ENCODE assay signal across 9 cellular contexts in the genomic region with DNA sequence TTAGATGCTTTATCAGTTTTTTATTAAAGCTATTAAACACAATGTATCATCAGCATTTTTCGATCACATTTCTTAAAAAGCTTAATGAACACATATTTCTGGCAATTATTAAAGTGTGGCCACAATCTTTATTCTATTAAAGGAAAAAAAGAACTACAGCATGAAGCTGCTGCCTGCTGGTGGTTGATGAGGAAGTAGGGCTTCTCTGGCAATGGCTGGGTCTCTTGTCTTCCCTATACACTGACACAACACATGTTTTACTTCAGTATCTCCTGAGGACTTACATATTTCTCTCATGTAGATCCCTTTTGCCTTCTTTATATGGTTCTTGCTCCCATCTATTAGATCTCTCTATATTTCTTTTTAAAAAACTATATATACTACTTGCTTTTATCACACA.
DNase-seq lines count a peak whose midpoint lies in the region; ATAC-seq and TF ChIP-seq lines count a peak whose summit lies in the region.
"Had no signal": no experiment of that assay in that cellular context is flagged by ENCODE, and none has a peak within 500 bp of the region (broad histone marks: within the 10 kb centered on the region; RNA-seq: fewer than 3 reads in every experiment).

No MANE protein-coding gene starts in this region.

- H2AFZ ChIP-seq in SU-DHL-6 (ENCODE audit: low read depth, low read length, severe bottlenecking) (peak overlapping the region; percentile 41), hepatocyte (no peak overlapping the region)

- WGBS in hepatocyte (ENCODE audit: low lambda C conversion rate, missing lambda C conversion rate): 62% methylated on average over 1 of the region's 1 CpG

- no peak overlapping the region for H3K9ac ChIP-seq in SU-DHL-6 (ENCODE audit: low read length)

- H3K27me3 ChIP-seq in SU-DHL-6 (ENCODE audit: low read length): no peaks in the 10 kb centered on the region
- H3K27me3 ChIP-seq in hepatocyte: no peaks in the 10 kb centered on the region
- H3K27me3 ChIP-seq: esophagus muscularis mucosa had no signal

- DNase-seq in AML-193 (lab: John Stamatoyannopoulos, UW) (peak; percentile 33 to 59), HT1080 (ENCODE audit: low read depth) (peak; percentile 6), hepatocyte (ENCODE audit: low spot score) (peak; percentile 31), NCI-H526 treated with DMSO at 0.1 percent for 48 hours (lab: John Stamatoyannopoulos, UW) (no peak)
- DNase-seq: NCI-H1105 had no signal

- H4K20me1 ChIP-seq in SU-DHL-6 (ENCODE audit: low read depth, low read length) (no peaks in the 10 kb centered on the region), hepatocyte (ENCODE audit: insufficient read depth, poor library complexity, severe bottlenecking) (no peaks in the 10 kb centered on the region)

- H3K79me2 ChIP-seq in SU-DHL-6 (ENCODE audit: insufficient read depth, low read length) (no peaks in the 10 kb centered on the region), hepatocyte (no peaks in the 10 kb centered on the region)

- H3K9me3 ChIP-seq in SU-DHL-6 (ENCODE audit: insufficient read depth, low read length) (no peaks in the 10 kb centered on the region), hepatocyte (ENCODE audit: low read depth) (no peaks in the 10 kb centered on the region)
- H3K9me3 ChIP-seq: esophagus muscularis mucosa had no signal

- no peak overlapping the region for H3K27ac ChIP-seq in SU-DHL-6 (ENCODE audit: low read depth, low read length)
- no peak overlapping the region for H3K27ac ChIP-seq in hepatocyte
- H3K27ac ChIP-seq: esophagus muscularis mucosa had no signal

- no peak overlapping the region for H3K4me3 ChIP-seq in SU-DHL-6 (ENCODE audit: insufficient read depth, low read length, poor library complexity, severe bottlenecking)
- no peak overlapping the region for H3K4me3 ChIP-seq in hepatocyte
- H3K4me3 ChIP-seq: esophagus muscularis mucosa had no signal

- H3K4me2 ChIP-seq in SU-DHL-6 (ENCODE audit: low read depth, low read length, poor library complexity, severe bottlenecking) (no peak overlapping the region), hepatocyte (no peak overlapping the region)

- no peaks in the 10 kb centered on the region for H3K4me1 ChIP-seq in hepatocyte (ENCODE audit: insufficient read depth)

- H3F3A ChIP-seq in SU-DHL-6 (ENCODE audit: insufficient read depth): no peaks in the 10 kb centered on the region; the same call in 1 of the 2 replicates

- no peaks in the 10 kb centered on the region for H3K36me3 ChIP-seq in SU-DHL-6 (ENCODE audit: low read length)
- no peaks in the 10 kb centered on the region for H3K36me3 ChIP-seq in hepatocyte (replicated peaks; ENCODE audit: insufficient read depth, low read depth)

- ATAC-seq in HG03175 (IDR thresholded peaks at IDR 0.05; ENCODE audit: unreplicated experiment): no peak
- ATAC-seq in GM21381 (IDR thresholded peaks at IDR 0.05; ENCODE audit: unreplicated experiment): no peak

- no peaks in the 10 kb centered on the region for H3K9me2 ChIP-seq in SU-DHL-6 (replicated peaks; ENCODE audit: insufficient read depth, low read length)
- H3K9me2 ChIP-seq in hepatocyte (replicated peaks; ENCODE audit: insufficient read depth): no peaks in the 10 kb centered on the region

- TF ChIP-seq CTCF in SU-DHL-6 (IDR thresholded peaks at IDR 0.05; ENCODE audit: insufficient read depth, low read length, poor library complexity, severe bottlenecking) (no peak), hepatocyte (IDR thresholded peaks at IDR 0.05; ENCODE audit: poor library complexity) (peak; percentile 42)
